Comparison of ENCODE assay signal across 8 cellular contexts in genomic region chr12:56359851-56360767, GRCh38.
DNase-seq lines count a peak whose midpoint lies in the region; ATAC-seq and TF ChIP-seq lines count a peak whose summit lies in the region.

Gene STAT2 (minus strand): TSS chr12:56360107. CDS start chr12:56356571, 3,536 bp downstream.

- DNase-seq in GM06990 (ENCODE audit: extremely low read depth, insufficient read length) (peak; percentile 100), NCI-H1092 (lab: John Stamatoyannopoulos, UW) (peak; percentile 95), germinal center (ENCODE audit: low spot score) (peak; percentile 97), non-pigmented ciliary epithelial cell (ENCODE audit: low read depth) (peak; percentile 100), superior temporal gyrus (ENCODE audit: extremely low spot score) (peak; percentile 99)

- ATAC-seq in HG02588 (IDR thresholded peaks at IDR 0.05; ENCODE audit: unreplicated experiment) (peak; percentile 93), SK-N-SH treated with all-trans-retinoic acid at 6 μM for 48 hours (peak; percentile 98)

- peaks cover 10% of the 10 kb centered on the region for H3K36me3 ChIP-seq in GM06990 (ENCODE audit: control insufficient read depth, insufficient read depth, low read length)

- TF ChIP-seq CTCF in GM06990 (IDR thresholded peaks at IDR 0.05; ENCODE audit: insufficient read depth, low read length, poor library complexity, severe bottlenecking), result no peak

- H3K27me3 Mint-ChIP-seq in activated naive CD4-positive, alpha-beta T cell treated with anti-CD3 and anti-CD28 coated beads, Interleukin-2, amount 50 U/mL, for 24 hours, result no peaks in the 10 kb centered on the region

- H3K4me3 Mint-ChIP-seq in activated naive CD4-positive, alpha-beta T cell treated with anti-CD3 and anti-CD28 coated beads, Interleukin-2, amount 50 U/mL, for 24 hours, result peak within 1 kb of the TSS; percentile 94

- peaks cover 37% of the 10 kb centered on the region for H3K4me1 Mint-ChIP-seq in activated naive CD4-positive, alpha-beta T cell treated with anti-CD3 and anti-CD28 coated beads, Interleukin-2, amount 50 U/mL, for 24 hours

- H3K36me3 Mint-ChIP-seq in activated naive CD4-positive, alpha-beta T cell treated with anti-CD3 and anti-CD28 coated beads, Interleukin-2, amount 50 U/mL, for 24 hours, result peaks cover 3% of the 10 kb centered on the region

- H3K9me3 Mint-ChIP-seq in activated naive CD4-positive, alpha-beta T cell treated with anti-CD3 and anti-CD28 coated beads, Interleukin-2, amount 50 U/mL, for 24 hours, result no peaks in the 10 kb centered on the region

- H3K4me3 ChIP-seq in GM06990 (replicated peaks; ENCODE audit: low read depth, low read length), result peak within 1 kb of the TSS; percentile 96

- H3K27ac Mint-ChIP-seq in activated naive CD4-positive, alpha-beta T cell treated with anti-CD3 and anti-CD28 coated beads, Interleukin-2, amount 50 U/mL, for 24 hours, result peak within 1 kb of the TSS; percentile 98

- H3K27me3 ChIP-seq in GM06990 (replicated peaks; ENCODE audit: control insufficient read depth, insufficient read depth, low read length), result no peaks in the 10 kb centered on the region

TF ChIP-seq in SK-N-SH treated with all-trans-retinoic acid at 6 μM for 48 hours, 23 proteins besides CTCF, POLR2A, EP300 and RAD21:
- TF ChIP-seq BACH2 (CRISPR knock-in tag; IDR thresholded peaks at IDR 0.05; ENCODE audit: borderline replicate concordance), result no peak
- TF ChIP-seq, protein P1, sequence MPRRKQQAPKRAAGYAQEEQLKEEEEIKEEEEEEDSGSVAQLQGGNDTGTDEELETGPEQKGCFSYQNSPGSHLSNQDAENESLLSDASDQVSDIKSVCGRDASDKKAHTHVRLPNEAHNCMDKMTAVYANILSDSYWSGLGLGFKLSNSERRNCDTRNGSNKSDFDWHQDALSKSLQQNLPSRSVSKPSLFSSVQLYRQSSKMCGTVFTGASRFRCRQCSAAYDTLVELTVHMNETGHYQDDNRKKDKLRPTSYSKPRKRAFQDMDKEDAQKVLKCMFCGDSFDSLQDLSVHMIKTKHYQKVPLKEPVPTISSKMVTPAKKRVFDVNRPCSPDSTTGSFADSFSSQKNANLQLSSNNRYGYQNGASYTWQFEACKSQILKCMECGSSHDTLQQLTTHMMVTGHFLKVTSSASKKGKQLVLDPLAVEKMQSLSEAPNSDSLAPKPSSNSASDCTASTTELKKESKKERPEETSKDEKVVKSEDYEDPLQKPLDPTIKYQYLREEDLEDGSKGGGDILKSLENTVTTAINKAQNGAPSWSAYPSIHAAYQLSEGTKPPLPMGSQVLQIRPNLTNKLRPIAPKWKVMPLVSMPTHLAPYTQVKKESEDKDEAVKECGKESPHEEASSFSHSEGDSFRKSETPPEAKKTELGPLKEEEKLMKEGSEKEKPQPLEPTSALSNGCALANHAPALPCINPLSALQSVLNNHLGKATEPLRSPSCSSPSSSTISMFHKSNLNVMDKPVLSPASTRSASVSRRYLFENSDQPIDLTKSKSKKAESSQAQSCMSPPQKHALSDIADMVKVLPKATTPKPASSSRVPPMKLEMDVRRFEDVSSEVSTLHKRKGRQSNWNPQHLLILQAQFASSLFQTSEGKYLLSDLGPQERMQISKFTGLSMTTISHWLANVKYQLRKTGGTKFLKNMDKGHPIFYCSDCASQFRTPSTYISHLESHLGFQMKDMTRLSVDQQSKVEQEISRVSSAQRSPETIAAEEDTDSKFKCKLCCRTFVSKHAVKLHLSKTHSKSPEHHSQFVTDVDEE (CRISPR knock-in tag; IDR thresholded peaks at IDR 0.05), result no peak
- no peak for TF ChIP-seq OSR1 (CRISPR knock-in tag; IDR thresholded peaks at IDR 0.05)

Comparison
In these comparisons a context has a peak if more than half of its experiments do, and no peak if none do; other contexts are left out.
1. Peak in every context shown above with its lines: DNase-seq, ATAC-seq and H3K4me3 ChIP-seq.